11 cellular contexts compared by ENCODE assay signal in genomic region chr1:8598783-8599182, GRCh38.
DNase-seq lines count a peak whose midpoint lies in the region; ATAC-seq, FAIRE-seq and TF ChIP-seq lines count a peak whose summit lies in the region.
"Had no signal": no experiment of that assay in that cellular context is flagged by ENCODE, and none has a peak within 500 bp of the region (broad histone marks: within the 10 kb centered on the region; RNA-seq: fewer than 3 reads in every experiment).

No MANE protein-coding gene starts in this region.

- H3K27ac Mint-ChIP-seq in HFFc6: peak overlapping the region; percentile 50
- H3K27ac Mint-ChIP-seq in naive thymus-derived CD4-positive, alpha-beta T cell: peak overlapping the region in 1 of 9 donors; percentile 9
- H3K27ac Mint-ChIP-seq: activated CD4-positive, alpha-beta memory T cell treated with anti-CD3 and anti-CD28 coated beads, Interleukin-2, amount 10 ng/mL, durations not matched to agents 7 days and 5 days had no signal

- CTCF ChIA-PET in HepG2 (lab: Yijun Ruan, JAX; ENCODE audit: low intra/inter-chr PET ratio, low total read pairs): interaction anchor here (0.7 kb wide), 1 partner anchor 72 kb away, joined by 3 read pairs; no protein-coding TSS in a partner anchor
- CTCF ChIA-PET in naive thymus-derived CD4-positive, alpha-beta T cell (lab: Charles Lee): no interaction called here

- WGBS in HepG2 (ENCODE audit: low lambda C conversion rate): 94% methylated on average over 4 of the region's 4 CpGs

- TF ChIP-seq EP300 in HepG2 (IDR thresholded peaks at IDR 0.05; ENCODE audit: low read depth in 2 of 2, low read length in 2 of 2) (no peak), HepG2 (CRISPR knock-in tag; IDR thresholded peaks at IDR 0.05; ENCODE audit: borderline replicate concordance) (no peak)

- DNase-seq in HFFc6 (no peak), colonic mucosa (no peak), HepG2 (ENCODE audit: low spot score) (no peak), gastrocnemius medialis (no peak)
- no peak for DNase-seq in naive thymus-derived CD4-positive, alpha-beta T cell
- DNase-seq: activated CD4-positive, alpha-beta memory T cell treated with anti-CD3 and anti-CD28 coated beads, Interleukin-2, amount 10 ng/mL, durations not matched to agents 7 days and 5 days; NCI-H1417 treated with DMSO at 0.1 percent for 48 hours had no signal

- POLR2A ChIA-PET in HepG2 (lab: Yijun Ruan, JAX): no interaction called here
- POLR2A ChIA-PET in naive thymus-derived CD4-positive, alpha-beta T cell (lab: Charles Lee): no interaction called here

- in situ Hi-C loops in HepG2 (cut with HindIII; ENCODE audit: extremely low pct_ligation_motif_present, low pct_unique_long_range_greater_than_20kb) (no loop called here), gastrocnemius medialis (cut with MboI; ENCODE audit: low sequenced_read_pairs in 4 of 4) (no loop called here)

- H3K4me1 ChIP-seq in colonic mucosa (no peaks in the 10 kb centered on the region), HepG2 (ENCODE audit: insufficient read depth, low read length) (peaks cover 18% of the 10 kb centered on the region), gastrocnemius medialis (peaks cover 27 to 38% of the 10 kb centered on the region in 2 donors)
- H3K4me1 ChIP-seq in naive thymus-derived CD4-positive, alpha-beta T cell (ENCODE audit: control insufficient read depth in 2 of 2, insufficient read depth in 2 of 2, low read length in 2 of 2): peaks cover 11 to 12% of the 10 kb centered on the region in 2 donors

- no peaks in the 10 kb centered on the region for H3K9me3 Mint-ChIP-seq in HFFc6
- no peaks in the 10 kb centered on the region for H3K9me3 Mint-ChIP-seq in naive thymus-derived CD4-positive, alpha-beta T cell
- H3K9me3 Mint-ChIP-seq: activated CD4-positive, alpha-beta memory T cell treated with anti-CD3 and anti-CD28 coated beads, Interleukin-2, amount 10 ng/mL, durations not matched to agents 7 days and 5 days had no signal

- no peak overlapping the region for H3K4me2 ChIP-seq in HepG2 (ENCODE audit: low read depth, low read length)

- ATAC-seq in HepG2 (peak; percentile 54), gastrocnemius medialis (peak; percentile 9 to 27), HG02763 (IDR thresholded peaks at IDR 0.05; ENCODE audit: unreplicated experiment) (no peak), GM21717 (IDR thresholded peaks at IDR 0.05; ENCODE audit: unreplicated experiment) (no peak), HG03025 (IDR thresholded peaks at IDR 0.05; ENCODE audit: low FRiP score, unreplicated experiment) (no peak)
- no peak for ATAC-seq in naive thymus-derived CD4-positive, alpha-beta T cell

- 0 out of 2 replicates have a peak overlapping the region, but pooled peaks have one; percentile 42 for H3K4me3 Mint-ChIP-seq in HFFc6
- H3K4me3 Mint-ChIP-seq in naive thymus-derived CD4-positive, alpha-beta T cell: no peak overlapping the region
- H3K4me3 Mint-ChIP-seq: activated CD4-positive, alpha-beta memory T cell treated with anti-CD3 and anti-CD28 coated beads, Interleukin-2, amount 10 ng/mL, durations not matched to agents 7 days and 5 days had no signal

- H3K27ac ChIP-seq in colonic mucosa (peak overlapping the region; percentile 50), HepG2 (ENCODE audit: extremely low read length, insufficient read depth, low read length) (no peak overlapping the region), gastrocnemius medialis (peak overlapping the region; percentile 7 to 56 (median 40))
- H3K27ac ChIP-seq in naive thymus-derived CD4-positive, alpha-beta T cell (ENCODE audit: low read depth, low read length): no peak overlapping the region
- H3K27ac ChIP-seq: brain microvascular endothelial cell had no signal

- H3K4me3 ChIP-seq in colonic mucosa: no peak overlapping the region
- no peak overlapping the region for H3K4me3 ChIP-seq in HepG2 (replicated peaks in 1 of 3; ENCODE audit: insufficient read depth in 1 of 3, low read depth in 2 of 3, low read length in 3 of 3)
- no peak overlapping the region for H3K4me3 ChIP-seq in gastrocnemius medialis
- no peak overlapping the region for H3K4me3 ChIP-seq in naive thymus-derived CD4-positive, alpha-beta T cell (ENCODE audit: low read length)

- no peaks in the 10 kb centered on the region for H3K27me3 ChIP-seq in colonic mucosa
- H3K27me3 ChIP-seq in HepG2 (ENCODE audit: control insufficient read depth in 1 of 2, insufficient read depth in 2 of 2, low read length in 2 of 2): no peaks in the 10 kb centered on the region
- no peaks in the 10 kb centered on the region for H3K27me3 ChIP-seq in gastrocnemius medialis
- no peaks in the 10 kb centered on the region for H3K27me3 ChIP-seq in naive thymus-derived CD4-positive, alpha-beta T cell (ENCODE audit: control insufficient read depth in 2 of 2, insufficient read depth in 2 of 2, low read length in 2 of 2)
- H3K27me3 ChIP-seq: brain microvascular endothelial cell had no signal

- no peaks in the 10 kb centered on the region for H3K27me3 Mint-ChIP-seq in HFFc6 (ENCODE audit: insufficient read depth)
- H3K27me3 Mint-ChIP-seq in naive thymus-derived CD4-positive, alpha-beta T cell: no peaks in the 10 kb centered on the region
- H3K27me3 Mint-ChIP-seq: activated CD4-positive, alpha-beta memory T cell treated with anti-CD3 and anti-CD28 coated beads, Interleukin-2, amount 10 ng/mL, durations not matched to agents 7 days and 5 days had no signal

- peaks cover 38% of the 10 kb centered on the region for H3K4me1 Mint-ChIP-seq in HFFc6 (ENCODE audit: low read depth)
- H3K4me1 Mint-ChIP-seq in naive thymus-derived CD4-positive, alpha-beta T cell: peaks cover 16 to 49% (median 32%) of the 10 kb centered on the region in 7 donors

- H3K9ac ChIP-seq in colonic mucosa (ENCODE audit: low read depth in 2 of 2, low read length in 2 of 2): no peak overlapping the region
- no peak overlapping the region for H3K9ac ChIP-seq in HepG2 (ENCODE audit: insufficient read depth, low read depth, low read length)

- H3K36me3 Mint-ChIP-seq in HFFc6 (ENCODE audit: low read depth): peaks cover 6% of the 10 kb centered on the region; the same call in 1 of the 2 replicates
- peaks cover 0 to 30% (median 9%) of the 10 kb centered on the region in 5 donors for H3K36me3 Mint-ChIP-seq in naive thymus-derived CD4-positive, alpha-beta T cell

- peaks cover 79% of the 10 kb centered on the region for H3K79me2 ChIP-seq in HepG2 (ENCODE audit: insufficient read depth, low read length)

- TF ChIP-seq CTCF in HFFc6 (IDR thresholded peaks at IDR 0.05) (no peak), colonic mucosa (IDR thresholded peaks at IDR 0.05) (no peak), HepG2 (CRISPR knock-in tag; IDR thresholded peaks at IDR 0.05) (no peak), gastrocnemius medialis (IDR thresholded peaks at IDR 0.05 in 4 of 5, conservative IDR thresholded peaks at IDR 0.05 in 1 of 5) (no peak)

- FAIRE-seq in HepG2 (lab: Jason Lieb, UNC): no peak

- H3K36me3 ChIP-seq in colonic mucosa (no peaks in the 10 kb centered on the region), HepG2 (replicated peaks in 1 of 2; ENCODE audit: control insufficient read depth in 1 of 2, insufficient read depth in 2 of 2, low read length in 2 of 2) (peaks cover 6 to 25% of the 10 kb centered on the region in 2 experiments), gastrocnemius medialis (no peaks in the 10 kb centered on the region)
- no peaks in the 10 kb centered on the region for H3K36me3 ChIP-seq in naive thymus-derived CD4-positive, alpha-beta T cell (ENCODE audit: control insufficient read depth in 2 of 3, insufficient read depth in 3 of 3, low read length in 3 of 3)
- H3K36me3 ChIP-seq: brain microvascular endothelial cell had no signal

- intact Hi-C loops in colonic mucosa (cut with DNase I) (no loop called here), HepG2 (cut with micrococcal nuclease; ENCODE audit: unreplicated experiment) (no loop called here), gastrocnemius medialis (cut with DNase I; ENCODE audit: low total_unique reads) (no loop called here)
- intact Hi-C loops in naive thymus-derived CD4-positive, alpha-beta T cell (cut with micrococcal nuclease): no loop called here

- peaks cover 33% of the 10 kb centered on the region for H4K20me1 ChIP-seq in HepG2 (ENCODE audit: insufficient read depth, low read length)

- H3K9me3 ChIP-seq in colonic mucosa (no peaks in the 10 kb centered on the region), HepG2 (ENCODE audit: low read length) (no peaks in the 10 kb centered on the region), gastrocnemius medialis (no peaks in the 10 kb centered on the region)
- H3K9me3 ChIP-seq in naive thymus-derived CD4-positive, alpha-beta T cell (ENCODE audit: control insufficient read depth in 2 of 3, low read length in 3 of 3): peaks cover 0 to 2% (median 0%) of the 10 kb centered on the region in 3 experiments

- no peak overlapping the region for H2AFZ ChIP-seq in HepG2 (ENCODE audit: low read length)

- BruUV-seq in HepG2 (replicated peaks; lab: Mats Ljungman, UMichigan): no TSS peak

- no peak for TF ChIP-seq RAD21 in HepG2 (CRISPR knock-in tag; IDR thresholded peaks at IDR 0.05)

- TF ChIP-seq POLR2A in HepG2 (IDR thresholded peaks at IDR 0.05; ENCODE audit: insufficient read depth in 1 of 2, low read depth in 2 of 2, low read length in 2 of 2) (no peak), gastrocnemius medialis (IDR thresholded peaks at IDR 0.05) (no peak)

TF ChIP-seq in HepG2, 621 proteins besides CTCF, POLR2A, EP300 and RAD21 (continues in another document):
- TF ChIP-seq MED13 (CRISPR knock-in tag; IDR thresholded peaks at IDR 0.05) (no peak), ZBTB33 (CRISPR knock-in tag; IDR thresholded peaks at IDR 0.05) (peak; percentile 75), PPARG (CRISPR knock-in tag; conservative IDR thresholded peaks at IDR 0.05) (no peak), ARNT (IDR thresholded peaks at IDR 0.05) (no peak)

Comparison
In these comparisons a context has a peak if more than half of its experiments do, and no peak if none do; other contexts are left out.
1. H3K27ac ChIP-seq: peak in colonic mucosa (single experiment) and gastrocnemius medialis (4 of 4); none in HepG2 (single experiment) and naive thymus-derived CD4-positive, alpha-beta T cell (single experiment).
2. ATAC-seq: peak in HepG2 (single experiment) and gastrocnemius medialis (2 of 2); none in HG02763 (single experiment), GM21717 (single experiment), HG03025 (single experiment) and naive thymus-derived CD4-positive, alpha-beta T cell (single experiment).